ENCODE assay signal across 18 cellular contexts in genomic region chr15:64515196-64515595, GRCh38. TPM values are rescaled to one million over a fixed set of nuclear protein-coding genes. Genes with fewer than 3 reads are reported as not detected.
DNase-seq lines count a peak whose midpoint lies in the region; ATAC-seq, FAIRE-seq and TF ChIP-seq lines count a peak whose summit lies in the region.
"Had no signal": no experiment of that assay in that cellular context is flagged by ENCODE, and none has a peak within 500 bp of the region (broad histone marks: within the 10 kb centered on the region; RNA-seq: fewer than 3 reads in every experiment).

No MANE protein-coding gene starts in this region.

- H3K9me1 ChIP-seq in keratinocyte (ENCODE audit: control insufficient read depth, extremely low read depth, insufficient read depth, low read length) = peaks cover 5% of the 10 kb centered on the region

- H3K4me3 Mint-ChIP-seq in WTC11 (no peak overlapping the region; the same call in 1 of the 2 replicates), Caco-2 (ENCODE audit: unreplicated experiment) (no peak overlapping the region)
- H3K4me3 Mint-ChIP-seq in activated CD8-positive, alpha-beta memory T cell treated with anti-CD3 and anti-CD28 coated beads, Interleukin-2, amount 10 ng/mL, durations not matched to agents 7 days and 5 days = no peak overlapping the region
- H3K4me3 Mint-ChIP-seq: endodermal cell had no signal

- no peak overlapping the region for H3K27ac ChIP-seq in heart right ventricle
- H3K27ac ChIP-seq in keratinocyte (ENCODE audit: control insufficient read depth, insufficient read depth, low read length) = no peak overlapping the region
- peak overlapping the region; percentile 35 to 61 (median 41) for H3K27ac ChIP-seq in thyroid gland
- H3K27ac ChIP-seq: cardiac muscle cell, gastroesophageal sphincter, KMS-11, suprapubic skin had no signal

- no peak for TF ChIP-seq CTCF in heart right ventricle (IDR thresholded peaks at IDR 0.05)
- TF ChIP-seq CTCF in WTC11 (IDR thresholded peaks at IDR 0.05) = no peak
- no peak for TF ChIP-seq CTCF in keratinocyte (optimal IDR thresholded peaks at IDR 0.05 in 1 of 3, IDR thresholded peaks at IDR 0.05 in 1 of 3, conservative IDR thresholded peaks at IDR 0.05 in 1 of 3; ENCODE audit: extremely low read depth in 1 of 3, insufficient read depth in 2 of 3, low read length in 3 of 3)
- TF ChIP-seq CTCF in thyroid gland (IDR thresholded peaks at IDR 0.05) = peak in 1 of 6 experiments; percentile 8
- no peak for TF ChIP-seq CTCF in Caco-2 (IDR thresholded peaks at IDR 0.05; ENCODE audit: insufficient read depth in 1 of 2, low read depth in 1 of 2, low read length in 1 of 2, severe bottlenecking in 1 of 2, unreplicated experiment in 1 of 2)

- no peak for FAIRE-seq in keratinocyte (lab: Jason Lieb, UNC)

- H4K20me1 ChIP-seq in keratinocyte (ENCODE audit: control insufficient read depth, extremely low read depth, insufficient read depth, low read length) = no peaks in the 10 kb centered on the region

- peaks cover 64% of the 10 kb centered on the region for H3K79me2 ChIP-seq in keratinocyte (ENCODE audit: control insufficient read depth, insufficient read depth, low read length)

- intact Hi-C loops in Right ventricle myocardium inferior (cut with DNase I) = no loop called here
- intact Hi-C loops in heart right ventricle (cut with DNase I) = loop anchor here in 1 of 10 donors (10.0 kb wide), 1 partner anchor 60 kb away; no protein-coding TSS in a partner anchor
- intact Hi-C loops in thyroid gland (cut with DNase I) = no loop called here
- intact Hi-C loops in Caco-2 (cut with micrococcal nuclease; ENCODE audit: unreplicated experiment) = no loop called here

- no peak overlapping the region for H3K9ac ChIP-seq in keratinocyte (ENCODE audit: control insufficient read depth, extremely low read depth, insufficient read depth, low read length)
- H3K9ac ChIP-seq: KMS-11 had no signal

- H3K27me3 Mint-ChIP-seq in WTC11 (ENCODE audit: low read depth) (no peaks in the 10 kb centered on the region), Caco-2 (ENCODE audit: insufficient read depth, unreplicated experiment) (no peaks in the 10 kb centered on the region)
- no peaks in the 10 kb centered on the region for H3K27me3 Mint-ChIP-seq in activated CD8-positive, alpha-beta memory T cell treated with anti-CD3 and anti-CD28 coated beads, Interleukin-2, amount 10 ng/mL, durations not matched to agents 7 days and 5 days

- BruUV-seq in Caco-2 (replicated peaks; lab: Mats Ljungman, UMichigan) = no TSS peak

- H3K4me3 ChIP-seq in heart right ventricle (no peak overlapping the region), keratinocyte (ENCODE audit: control insufficient read depth in 2 of 3, extremely low read depth in 1 of 3, insufficient read depth in 2 of 3, low read depth in 1 of 3, low read length in 3 of 3) (no peak overlapping the region), thyroid gland (replicated peaks in 1 of 3) (no peak overlapping the region), Caco-2 (ENCODE audit: low read depth, low read length) (no peak overlapping the region)
- H3K4me3 ChIP-seq: cardiac muscle cell, gastroesophageal sphincter, suprapubic skin had no signal

- CTCF ChIA-PET in WTC11 (lab: Charles Lee) (interaction anchor here (0.6 to 1.3 kb wide), 4 partner anchors 55 to 629 kb away, joined by 3 to 5 read pairs (median 3); partner anchors contain the start of gene ZNF609), Caco-2 (lab: Charles Lee) (no interaction called here)
- CTCF ChIA-PET in activated CD8-positive, alpha-beta memory T cell treated with anti-CD3 and anti-CD28 coated beads, Interleukin-2, amount 10 ng/mL, durations not matched to agents 7 days and 5 days (lab: Charles Lee) = interaction anchor here (0.7 kb wide), 2 partner anchors 26 to 74 kb away, joined by 3 read pairs; no protein-coding TSS in a partner anchor

- H3K9me3 ChIP-seq in heart right ventricle (no peaks in the 10 kb centered on the region), keratinocyte (ENCODE audit: control insufficient read depth, low read depth, low read length) (no peaks in the 10 kb centered on the region), thyroid gland (no peaks in the 10 kb centered on the region), Caco-2 (no peaks in the 10 kb centered on the region)
- H3K9me3 ChIP-seq: gastroesophageal sphincter, suprapubic skin had no signal

- H3K36me3 ChIP-seq in heart right ventricle (peaks cover 0 to 12% (median 0%) of the 10 kb centered on the region in 9 donors), keratinocyte (ENCODE audit: control insufficient read depth in 2 of 2, extremely low read depth in 1 of 2, insufficient read depth in 2 of 2, low read length in 2 of 2) (peaks cover 0 to 1% of the 10 kb centered on the region in 2 experiments), thyroid gland (no peaks in the 10 kb centered on the region), Caco-2 (ENCODE audit: control insufficient read depth, insufficient read depth, low read length) (no peaks in the 10 kb centered on the region)
- H3K36me3 ChIP-seq: cardiac muscle cell, gastroesophageal sphincter had no signal

- ATAC-seq in Right ventricle myocardium inferior (peak; percentile 16), heart right ventricle (no peak), WTC11 (peak; percentile 60)
- no peak for ATAC-seq in activated CD8-positive, alpha-beta memory T cell treated with anti-CD3 and anti-CD28 coated beads, Interleukin-2, amount 10 ng/mL, durations not matched to agents 7 days and 5 days
- ATAC-seq: gastroesophageal sphincter had no signal

- WGBS in heart right ventricle, 2 donors = 75 to 81% methylated on average over 2 of the region's 2 CpGs
- WGBS in thyroid gland, 2 donors = 21 to 40% methylated on average over 2 of the region's 2 CpGs

- no peak overlapping the region for H2AFZ ChIP-seq in keratinocyte (ENCODE audit: control insufficient read depth, low read length)

- peaks cover 4% of the 10 kb centered on the region; the same call in 1 of the 2 replicates for H3K36me3 Mint-ChIP-seq in WTC11
- peaks cover 12% of the 10 kb centered on the region for H3K36me3 Mint-ChIP-seq in activated CD8-positive, alpha-beta memory T cell treated with anti-CD3 and anti-CD28 coated beads, Interleukin-2, amount 10 ng/mL, durations not matched to agents 7 days and 5 days
- peaks cover 5% of the 10 kb centered on the region for H3K36me3 Mint-ChIP-seq in Caco-2 (ENCODE audit: insufficient read depth, unreplicated experiment)

- H3K9me3 Mint-ChIP-seq in WTC11 = no peaks in the 10 kb centered on the region
- no peaks in the 10 kb centered on the region for H3K9me3 Mint-ChIP-seq in activated CD8-positive, alpha-beta memory T cell treated with anti-CD3 and anti-CD28 coated beads, Interleukin-2, amount 10 ng/mL, durations not matched to agents 7 days and 5 days (ENCODE audit: low read depth)
- H3K9me3 Mint-ChIP-seq in Caco-2 (ENCODE audit: unreplicated experiment) = no peaks in the 10 kb centered on the region
- H3K9me3 Mint-ChIP-seq: endodermal cell had no signal

- no peak for DNase-seq in Right ventricle myocardium inferior (ENCODE audit: missing footprints)
- no peak for DNase-seq in heart right ventricle
- no peak for DNase-seq in WTC11 (ENCODE audit: low spot score)
- DNase-seq in keratinocyte (ENCODE audit: low read depth, low spot score) = no peak
- DNase-seq in thyroid gland = peak; percentile 58
- no peak for DNase-seq in NCI-H2029 treated with DMSO at 0.1 percent for 48 hours (lab: John Stamatoyannopoulos, UW)
- DNase-seq in activated CD8-positive, alpha-beta memory T cell treated with anti-CD3 and anti-CD28 coated beads, Interleukin-2, amount 10 ng/mL, durations not matched to agents 7 days and 5 days = no peak
- no peak for DNase-seq in Caco-2
- DNase-seq: activated CD4-positive, alpha-beta T cell treated with anti-CD3 and anti-CD28 coated beads, Interleukin-2, amount 50 U/mL, for 48 hours; activated gamma-delta T cell; DMS53; endodermal cell; NCI-H1694; NCI-H524 had no signal

- peak overlapping the region; percentile 78 for H3K27ac Mint-ChIP-seq in WTC11
- no peak overlapping the region for H3K27ac Mint-ChIP-seq in activated CD8-positive, alpha-beta memory T cell treated with anti-CD3 and anti-CD28 coated beads, Interleukin-2, amount 10 ng/mL, durations not matched to agents 7 days and 5 days
- no peak overlapping the region for H3K27ac Mint-ChIP-seq in Caco-2 (ENCODE audit: unreplicated experiment)

- H3K4me2 ChIP-seq in keratinocyte (ENCODE audit: control insufficient read depth, extremely low read depth, insufficient read depth, low read depth, low read length) = peak overlapping the region; percentile 82
- H3K4me2 ChIP-seq: KMS-11 had no signal

- no peak for TF ChIP-seq POLR2A in thyroid gland (IDR thresholded peaks at IDR 0.05)

- H3K4me1 ChIP-seq in heart right ventricle = peaks cover 0 to 16% (median 5%) of the 10 kb centered on the region in 9 donors
- H3K4me1 ChIP-seq in keratinocyte (ENCODE audit: control insufficient read depth, extremely low read depth, insufficient read depth, low read length) = peaks cover 24% of the 10 kb centered on the region
- H3K4me1 ChIP-seq in thyroid gland = peaks cover 27 to 28% of the 10 kb centered on the region in 2 donors
- H3K4me1 ChIP-seq in Caco-2 = peaks cover 6% of the 10 kb centered on the region

- H3K27me3 ChIP-seq in heart right ventricle = no peaks in the 10 kb centered on the region
- H3K27me3 ChIP-seq in keratinocyte (ENCODE audit: control insufficient read depth, extremely low read depth, insufficient read depth, low read length) = no peaks in the 10 kb centered on the region
- H3K27me3 ChIP-seq in thyroid gland = no peaks in the 10 kb centered on the region
- no peaks in the 10 kb centered on the region for H3K27me3 ChIP-seq in Caco-2 (replicated peaks; ENCODE audit: control insufficient read depth, insufficient read depth, low read length)
- H3K27me3 ChIP-seq: cardiac muscle cell, gastroesophageal sphincter, suprapubic skin had no signal

- POLR2A ChIA-PET in WTC11 (lab: Charles Lee) (no interaction called here), Caco-2 (lab: Charles Lee) (interaction anchor here (0.7 kb wide), 1 partner anchor 73 kb away, joined by 3 read pairs; no protein-coding TSS in a partner anchor)

- dilution Hi-C loops in keratinocyte (cut with MboI; ENCODE audit: extremely low pct_ligation_motif_present, low sequenced_read_pairs) = no loop called here

- H3K4me1 Mint-ChIP-seq in WTC11 (peaks cover 26% of the 10 kb centered on the region), Caco-2 (ENCODE audit: low read depth, unreplicated experiment) (peaks cover 6% of the 10 kb centered on the region)
- peaks cover 14% of the 10 kb centered on the region for H3K4me1 Mint-ChIP-seq in activated CD8-positive, alpha-beta memory T cell treated with anti-CD3 and anti-CD28 coated beads, Interleukin-2, amount 10 ng/mL, durations not matched to agents 7 days and 5 days

RNA-seq across cellular contexts. Expression of gene ZNF609, which starts 54.8 kb away (rescaled TPM):
- total RNA-seq in Right ventricle myocardium inferior = 16.9 TPM
- 10 to 100 TPM; 13.7 to 19.2 (median 16.6) TPM for total RNA-seq in heart right ventricle
- 1 to 10 TPM; 4.0 to 5.3 TPM for polyA plus RNA-seq in heart right ventricle
- total RNA-seq in WTC11 (2021) = 45.9 to 47.4 TPM (median 46.3 TPM) in 3 replicates
- polyA plus RNA-seq in keratinocyte = 11.8 to 16.9 TPM (median 12.8 TPM) in 3 replicates
- polyA plus RNA-seq in keratinocyte (2011; ENCODE audit: low read depth) = 8.6 TPM
- 18.6 TPM in 2 replicates for polyA plus RNA-seq in keratinocyte (2011; cell fraction: cytosol; rRNA removed)
- 36.2 and 36.6 TPM in 2 replicates for polyA plus RNA-seq in keratinocyte (2011; cell fraction: nucleus; rRNA removed)
- 10.5 and 13.9 TPM in 2 replicates for polyA plus RNA-seq in keratinocyte (2012; ENCODE audit: low replicate concordance)
- polyA minus RNA-seq in keratinocyte = 21.4 to 75.7 TPM (median 72.0 TPM) in 3 replicates
- 8.1 TPM for polyA minus RNA-seq in keratinocyte (2011; cell fraction: cytosol; rRNA and poly(A)+ RNA removed)
- polyA minus RNA-seq in keratinocyte (2011; cell fraction: nucleus; rRNA and poly(A)+ RNA removed) = 19.6 and 58.2 TPM in 2 replicates
- 10 to 100 TPM; 25.2 to 45.5 (median 32.6) TPM for total RNA-seq in thyroid gland
- total RNA-seq in activated CD8-positive, alpha-beta memory T cell treated with anti-CD3 and anti-CD28 coated beads, Interleukin-2, amount 10 ng/mL, durations not matched to agents 7 days and 5 days = 10 to 100 TPM; 36.8 to 47.5 TPM
- total RNA-seq in Caco-2 (2022) = 30.1 and 34.0 TPM in 2 replicates

Comparison
In these comparisons a context has a peak if more than half of its experiments do, and no peak if none do; other contexts are left out.
1. ATAC-seq: peak in Right ventricle myocardium inferior (single experiment) and WTC11 (single experiment); none in heart right ventricle (0 of 8) and activated CD8-positive, alpha-beta memory T cell treated with anti-CD3 and anti-CD28 coated beads, Interleukin-2, amount 10 ng/mL, durations not matched to agents 7 days and 5 days (single experiment).
2. DNase-seq: peak in thyroid gland (2 of 2); none in Right ventricle myocardium inferior (single experiment), heart right ventricle (0 of 2), WTC11 (single experiment), keratinocyte (single experiment), NCI-H2029 treated with DMSO at 0.1 percent for 48 hours (single experiment), activated CD8-positive, alpha-beta memory T cell treated with anti-CD3 and anti-CD28 coated beads, Interleukin-2, amount 10 ng/mL, durations not matched to agents 7 days and 5 days (single experiment) and Caco-2 (0 of 2).
3. H3K27ac ChIP-seq: peak in thyroid gland (3 of 3); none in heart right ventricle (0 of 10) and keratinocyte (single experiment).